Comparison of ENCODE assay signal across 3 cellular contexts in genomic region chr18:71597219-71597618, GRCh38.
A peak's percentile ranks its signal among the peaks of the same experiment; 100 is the strongest.
TF ChIP-seq lines count a peak whose summit lies in the region.

No MANE protein-coding gene starts in this region.

TF ChIP-seq in HepG2, 621 proteins besides CTCF, POLR2A, EP300 and RAD21 (continued from another document):
- TF ChIP-seq MAFK (conservative IDR thresholded peaks at IDR 0.05 in 1 of 2, IDR thresholded peaks at IDR 0.05 in 1 of 2; ENCODE audit: low read length in 2 of 2) (peak in 1 of 2 experiments; percentile 58; a peak in 1 of 4 replicates), NFE2L2 (IDR thresholded peaks at IDR 0.05; ENCODE audit: low read length) (peak; percentile 78), ZNF333 (CRISPR knock-in tag; IDR thresholded peaks at IDR 0.05; ENCODE audit: borderline replicate concordance) (no peak), NPAS2 (CRISPR knock-in tag; IDR thresholded peaks at IDR 0.05; ENCODE audit: borderline replicate concordance) (no peak)

TF ChIP-seq in SK-N-SH treated with all-trans-retinoic acid at 6 μM for 48 hours, 23 proteins besides CTCF, POLR2A, EP300 and RAD21 (continued from another document):
- TF ChIP-seq, protein P1, sequence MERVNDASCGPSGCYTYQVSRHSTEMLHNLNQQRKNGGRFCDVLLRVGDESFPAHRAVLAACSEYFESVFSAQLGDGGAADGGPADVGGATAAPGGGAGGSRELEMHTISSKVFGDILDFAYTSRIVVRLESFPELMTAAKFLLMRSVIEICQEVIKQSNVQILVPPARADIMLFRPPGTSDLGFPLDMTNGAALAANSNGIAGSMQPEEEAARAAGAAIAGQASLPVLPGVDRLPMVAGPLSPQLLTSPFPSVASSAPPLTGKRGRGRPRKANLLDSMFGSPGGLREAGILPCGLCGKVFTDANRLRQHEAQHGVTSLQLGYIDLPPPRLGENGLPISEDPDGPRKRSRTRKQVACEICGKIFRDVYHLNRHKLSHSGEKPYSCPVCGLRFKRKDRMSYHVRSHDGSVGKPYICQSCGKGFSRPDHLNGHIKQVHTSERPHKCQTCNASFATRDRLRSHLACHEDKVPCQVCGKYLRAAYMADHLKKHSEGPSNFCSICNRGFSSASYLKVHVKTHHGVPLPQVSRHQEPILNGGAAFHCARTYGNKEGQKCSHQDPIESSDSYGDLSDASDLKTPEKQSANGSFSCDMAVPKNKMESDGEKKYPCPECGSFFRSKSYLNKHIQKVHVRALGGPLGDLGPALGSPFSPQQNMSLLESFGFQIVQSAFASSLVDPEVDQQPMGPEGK (CRISPR knock-in tag; IDR thresholded peaks at IDR 0.05; ENCODE audit: borderline replicate concordance) = no peak
- TF ChIP-seq BACH2 (CRISPR knock-in tag; IDR thresholded peaks at IDR 0.05; ENCODE audit: borderline replicate concordance) (peak; percentile 60; the same call in 1 of the 2 replicates), OSR1 (CRISPR knock-in tag; IDR thresholded peaks at IDR 0.05) (no peak), ZNF8 (CRISPR knock-in tag; IDR thresholded peaks at IDR 0.05) (no peak)

TF ChIP-seq in endothelial cell of umbilical vein, 7 proteins besides CTCF, POLR2A, EP300 and RAD21 (continued from another document):
- TF ChIP-seq MYC (IDR thresholded peaks at IDR 0.05; ENCODE audit: low read depth, low read length) = no peak
- no peak for TF ChIP-seq MAX (IDR thresholded peaks at IDR 0.05; ENCODE audit: insufficient read depth, insufficient read length)
- no peak for TF ChIP-seq JUN (IDR thresholded peaks at IDR 0.05; ENCODE audit: borderline replicate concordance, insufficient read depth, insufficient read length, low read depth)
